ENCODE assay signal across 8 cellular contexts in the genomic region with DNA sequence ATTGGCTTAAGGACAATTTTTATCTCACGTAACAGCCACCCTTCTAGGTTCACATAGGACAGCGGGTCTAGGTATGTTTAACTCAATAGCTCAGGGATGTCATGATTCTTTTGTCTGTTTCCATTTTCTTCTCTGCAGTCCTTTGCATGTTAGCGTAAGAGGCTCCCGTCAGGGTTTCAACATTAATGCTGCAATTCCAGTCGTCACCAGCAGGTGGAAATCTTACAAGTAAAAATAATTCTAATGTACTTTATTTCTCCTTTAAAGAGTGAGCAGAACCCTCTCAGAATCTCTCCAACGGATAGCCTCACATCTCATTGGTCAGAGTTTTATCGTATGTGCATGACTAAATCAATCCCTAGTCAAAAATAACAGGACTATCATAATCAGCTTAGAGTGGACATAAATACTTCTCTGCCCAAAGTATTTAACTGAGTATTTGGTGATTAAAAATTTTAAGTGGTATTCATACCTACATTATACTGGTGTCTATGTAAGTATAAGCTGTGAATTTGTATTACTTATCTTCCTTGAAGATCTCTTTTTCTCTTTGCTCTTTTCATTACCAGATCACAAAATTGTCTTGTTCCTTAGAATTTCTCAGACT.
DNase-seq lines count a peak whose midpoint lies in the region; ATAC-seq and TF ChIP-seq lines count a peak whose summit lies in the region.

No MANE protein-coding gene starts in this region.

- no peak overlapping the region for H3K4me2 ChIP-seq in OCI-LY7 (ENCODE audit: low read length)

- no peaks in the 10 kb centered on the region for H3K79me2 ChIP-seq in OCI-LY7 (ENCODE audit: insufficient read depth, low read depth, low read length)

- H3K4me3 ChIP-seq in OCI-LY7 (ENCODE audit: low read depth, low read length, poor library complexity, severe bottlenecking): no peak overlapping the region
- H3K4me3 ChIP-seq in astrocyte of the spinal cord (ENCODE audit: low read depth, low read length): no peak overlapping the region
- no peak overlapping the region for H3K4me3 ChIP-seq in kidney epithelial cell (ENCODE audit: low read depth, low read length)

- H3K36me3 ChIP-seq in OCI-LY7 (ENCODE audit: insufficient read depth, low read length) (no peaks in the 10 kb centered on the region), kidney epithelial cell (ENCODE audit: control insufficient read depth, insufficient read depth, low read length) (no peaks in the 10 kb centered on the region)

- no peaks in the 10 kb centered on the region for H3K27me3 ChIP-seq in kidney epithelial cell (ENCODE audit: control insufficient read depth, insufficient read depth, low read length)

- peak; percentile 85 for ATAC-seq in HG03159 (IDR thresholded peaks at IDR 0.05; ENCODE audit: unreplicated experiment)
- no peak for ATAC-seq in HG03439 (IDR thresholded peaks at IDR 0.05; ENCODE audit: unreplicated experiment)

- DNase-seq in Ammon's horn (ENCODE audit: low spot score) (peak; percentile 30), OCI-LY7 (ENCODE audit: low spot score) (peak; percentile 61), astrocyte of the spinal cord (ENCODE audit: low read depth, low spot score) (peak; percentile 67), kidney epithelial cell (ENCODE audit: low read depth) (peak; percentile 31)
- DNase-seq in stimulated activated CD8-positive, alpha-beta memory T cell treated with anti-CD3 and anti-CD28 coated beads, Interleukin-2, amount 100 ng/mL, for 48 hours (ENCODE audit: low read depth in 2 of 2): peak; percentile 3 to 22

- in situ Hi-C loops in astrocyte of the spinal cord (cut with HindIII; ENCODE audit: low sequenced_read_pairs): no loop called here

- TF ChIP-seq CTCF in GM12872 (IDR thresholded peaks at IDR 0.05; ENCODE audit: insufficient read depth, low read depth, low read length) (peak; percentile 64), OCI-LY7 (conservative IDR thresholded peaks at IDR 0.05; ENCODE audit: low read length) (peak; percentile 83), astrocyte of the spinal cord (IDR thresholded peaks at IDR 0.05; ENCODE audit: low read depth, low read length) (peak; percentile 68), kidney epithelial cell (IDR thresholded peaks at IDR 0.05; ENCODE audit: insufficient read depth, low read length, poor library complexity, severe bottlenecking) (peak; percentile 69)

- H3K4me1 ChIP-seq in OCI-LY7 (ENCODE audit: insufficient read depth, low read length, poor library complexity, severe bottlenecking): no peaks in the 10 kb centered on the region

- POLR2A ChIA-PET in OCI-LY7 (lab: Charles Lee): no interaction called here

- intact Hi-C loops in OCI-LY7 (cut with micrococcal nuclease; ENCODE audit: unreplicated experiment): no loop called here

- no TSS peak for BruUV-seq in OCI-LY7 (replicated peaks; lab: Mats Ljungman, UMichigan)

- no peaks in the 10 kb centered on the region for H3K9me3 ChIP-seq in OCI-LY7 (ENCODE audit: low read length)

- H3K27ac ChIP-seq in OCI-LY7 (ENCODE audit: low read depth, low read length, poor library complexity, severe bottlenecking): no peak overlapping the region

- H2AFZ ChIP-seq in OCI-LY7 (ENCODE audit: low read length): no peak overlapping the region

- CTCF ChIA-PET in OCI-LY7 (lab: Charles Lee; ENCODE audit: unreplicated experiment): no interaction called here

- H4K20me1 ChIP-seq in OCI-LY7 (ENCODE audit: insufficient read depth, low read length): no peaks in the 10 kb centered on the region

- H3K9me2 ChIP-seq in OCI-LY7 (ENCODE audit: insufficient read depth, low read length): no peaks in the 10 kb centered on the region

Comparison
In these comparisons a context has a peak if more than half of its experiments do, and no peak if none do; other contexts are left out.
1. DNase-seq: peak in every context shown above with its lines; median percentile 67 in astrocyte of the spinal cord; 61 in OCI-LY7; 31 in kidney epithelial cell; 30 in Ammon's horn; 12 in stimulated activated CD8-positive, alpha-beta memory T cell treated with anti-CD3 and anti-CD28 coated beads, Interleukin-2, amount 100 ng/mL, for 48 hours.